ENCODE assay signal across 9 cellular contexts in genomic region chr16:26645629-26646028, GRCh38.
DNase-seq lines count a peak whose midpoint lies in the region; ATAC-seq and TF ChIP-seq lines count a peak whose summit lies in the region.
"Had no signal": no experiment of that assay in that cellular context is flagged by ENCODE, and none has a peak within 500 bp of the region (broad histone marks: within the 10 kb centered on the region; RNA-seq: fewer than 3 reads in every experiment).

No MANE protein-coding gene starts in this region.

- H3K27me3 ChIP-seq in tibial artery, result no peaks in the 10 kb centered on the region
- H3K27me3 ChIP-seq: adrenal gland had no signal

- H3K4me3 ChIP-seq in tibial artery, result no peak overlapping the region
- H3K4me3 ChIP-seq: adrenal gland had no signal

- peak; percentile 37 for DNase-seq in NCI-H748 (lab: John Stamatoyannopoulos, UW; ENCODE audit: unreplicated experiment)
- no peak for DNase-seq in NCI-H748 treated with DMSO at 0.1 percent for 48 hours (lab: John Stamatoyannopoulos, UW)
- DNase-seq in activated CD8-positive, alpha-beta memory T cell treated with anti-CD3 and anti-CD28 coated beads, Interleukin-2, amount 50 U/mL, for 24 hours (ENCODE audit: extremely low read depth), result peak; percentile 18
- DNase-seq in left lobe of liver (ENCODE audit: low spot score), result no peak
- DNase-seq in substantia nigra (lab: John Stamatoyannopoulos, UW), result peak in 29 of 49 donors; percentile 0 to 31 (median 6)
- no peak for DNase-seq in tibial artery

- no peaks in the 10 kb centered on the region for H3K9me3 ChIP-seq in tibial artery
- H3K9me3 ChIP-seq: adrenal gland had no signal

- ATAC-seq in left lobe of liver, result peak; percentile 37
- no peak for ATAC-seq in GM19328 (IDR thresholded peaks at IDR 0.05; ENCODE audit: unreplicated experiment)
- ATAC-seq in GM18868 (IDR thresholded peaks at IDR 0.05; ENCODE audit: unreplicated experiment), result no peak

- H3K4me1 ChIP-seq in tibial artery, result no peaks in the 10 kb centered on the region
- H3K4me1 ChIP-seq: adrenal gland had no signal

- no peaks in the 10 kb centered on the region for H3K36me3 ChIP-seq in tibial artery
- H3K36me3 ChIP-seq: adrenal gland had no signal

- intact Hi-C loops in tibial artery (cut with DNase I; ENCODE audit: low total_unique reads), result no loop called here

- no peak for TF ChIP-seq CTCF in tibial artery (IDR thresholded peaks at IDR 0.05)

- no peak overlapping the region for H3K27ac ChIP-seq in substantia nigra (ENCODE audit: low read depth, low read length, poor library complexity, severe bottlenecking)
- H3K27ac ChIP-seq in tibial artery, result no peak overlapping the region
- H3K27ac ChIP-seq: adrenal gland had no signal

Comparison
In these comparisons a context has a peak if more than half of its experiments do, and no peak if none do; other contexts are left out.
1. DNase-seq: peak in NCI-H748 (single experiment), activated CD8-positive, alpha-beta memory T cell treated with anti-CD3 and anti-CD28 coated beads, Interleukin-2, amount 50 U/mL, for 24 hours (single experiment) and substantia nigra (29 of 49); none in NCI-H748 treated with DMSO at 0.1 percent for 48 hours (single experiment), left lobe of liver (single experiment) and tibial artery (0 of 2).